ENCODE assay signal across 10 cellular contexts in genomic region chr17:38851434-38851833, GRCh38. TPM values are rescaled to one million over a fixed set of nuclear protein-coding genes. Genes with fewer than 3 reads are reported as not detected.
DNase-seq lines count a peak whose midpoint lies in the region; ATAC-seq and TF ChIP-seq lines count a peak whose summit lies in the region.
"Had no signal": no experiment of that assay in that cellular context is flagged by ENCODE, and none has a peak within 500 bp of the region (broad histone marks: within the 10 kb centered on the region; RNA-seq: fewer than 3 reads in every experiment).

No MANE protein-coding gene starts in this region.

- peaks cover 78% of the 10 kb centered on the region for H3F3A ChIP-seq in SK-N-SH (replicated peaks; ENCODE audit: insufficient read depth)

- H3K9me2 ChIP-seq in SK-N-SH = no peaks in the 10 kb centered on the region

- no peaks in the 10 kb centered on the region for H3K27me3 Mint-ChIP-seq in activated B cell treated with CpG ODN at 0.5 μM for 24 hours

- TF ChIP-seq EP300 in SK-N-SH (IDR thresholded peaks at IDR 0.05; ENCODE audit: borderline replicate concordance in 1 of 2, low read depth in 1 of 2, low read length in 1 of 2) = no peak

- H3K4me2 ChIP-seq in SK-N-SH = peak overlapping the region; percentile 97

- peak overlapping the region; percentile 100 for H3K27ac Mint-ChIP-seq in activated B cell treated with CpG ODN at 0.5 μM for 24 hours
- H3K27ac Mint-ChIP-seq in stimulated activated effector memory CD8-positive, alpha-beta T cell treated with anti-CD3 and anti-CD28 coated beads, Interleukin-12 subunit alpha, Interleukin-12 subunit beta, amount 100 ng/mL, for 72 hours = peak overlapping the region; percentile 100

- no peak overlapping the region for H2AFZ ChIP-seq in SK-N-SH (ENCODE audit: low read depth)

- H3K27me3 ChIP-seq in SK-N-SH (ENCODE audit: insufficient read depth) = no peaks in the 10 kb centered on the region
- H3K27me3 ChIP-seq: uterus had no signal

- H3K36me3 ChIP-seq in SK-N-SH (replicated peaks in 1 of 2; ENCODE audit: control insufficient read depth in 1 of 2, insufficient read depth in 2 of 2, low read length in 1 of 2) = peaks cover 46 to 56% of the 10 kb centered on the region in 2 experiments
- H3K36me3 ChIP-seq: uterus had no signal

- H3K79me2 ChIP-seq in SK-N-SH (ENCODE audit: insufficient read depth) = peaks cover 49% of the 10 kb centered on the region

- H3K9me3 Mint-ChIP-seq in activated B cell treated with CpG ODN at 0.5 μM for 24 hours = no peaks in the 10 kb centered on the region
- no peaks in the 10 kb centered on the region for H3K9me3 Mint-ChIP-seq in stimulated activated effector memory CD8-positive, alpha-beta T cell treated with anti-CD3 and anti-CD28 coated beads, Interleukin-12 subunit alpha, Interleukin-12 subunit beta, amount 100 ng/mL, for 72 hours

- H3K4me3 ChIP-seq in SK-N-SH (ENCODE audit: low read depth in 2 of 2, low read length in 1 of 2) (peak overlapping the region; percentile 74 to 91), iPS-11a (ENCODE audit: low read depth, low read length) (peak overlapping the region; percentile 99)

- intact Hi-C loops in activated B cell treated with CpG ODN at 0.5 μM for 24 hours (cut with micrococcal nuclease) = loop anchor here (5.0 kb wide), 1 partner anchor 1246 kb away; no protein-coding TSS in a partner anchor

- CTCF ChIA-PET in SK-N-SH (lab: Yijun Ruan, JAX) = interaction anchor here (0.8 kb wide), 1 partner anchor 313 kb away, joined by 3 read pairs; no protein-coding TSS in a partner anchor
- CTCF ChIA-PET in activated B cell treated with CpG ODN at 0.5 μM for 24 hours (lab: Charles Lee) = interaction anchor here (3.9 kb wide), 1 partner anchor 17 kb away, joined by 28 read pairs; the partner anchor contains the start of gene LASP1

- no peak for TF ChIP-seq RAD21 in SK-N-SH (IDR thresholded peaks at IDR 0.05; ENCODE audit: low read length)

- H4K20me1 ChIP-seq in SK-N-SH (ENCODE audit: insufficient read depth) = peaks cover 42% of the 10 kb centered on the region

- WGBS in SK-N-SH (ENCODE audit: low lambda C conversion rate) = 15% methylated on average over 2 of the region's 2 CpGs

- no peak for TF ChIP-seq CTCF in SK-N-SH (IDR thresholded peaks at IDR 0.05)
- TF ChIP-seq CTCF in activated B cell treated with CpG ODN at 0.5 μM for 24 hours (IDR thresholded peaks at IDR 0.05) = no peak

- H3K4me1 ChIP-seq in SK-N-SH (ENCODE audit: control insufficient read depth in 1 of 2, insufficient read depth in 2 of 2, low read depth in 1 of 2, low read length in 1 of 2) = peaks cover 17 to 20% of the 10 kb centered on the region in 2 experiments; a peak in 2 of 4 replicates
- H3K4me1 ChIP-seq: uterus had no signal

- H3K4me1 Mint-ChIP-seq in activated B cell treated with CpG ODN at 0.5 μM for 24 hours = peaks cover 43% of the 10 kb centered on the region
- peaks cover 51% of the 10 kb centered on the region for H3K4me1 Mint-ChIP-seq in stimulated activated effector memory CD8-positive, alpha-beta T cell treated with anti-CD3 and anti-CD28 coated beads, Interleukin-12 subunit alpha, Interleukin-12 subunit beta, amount 100 ng/mL, for 72 hours

- no peak for DNase-seq in SK-N-SH
- no peak for DNase-seq in activated B cell treated with CpG ODN at 0.5 μM for 24 hours
- no peak for DNase-seq in stimulated activated effector memory CD8-positive, alpha-beta T cell treated with anti-CD3 and anti-CD28 coated beads, Interleukin-12 subunit alpha, Interleukin-12 subunit beta, amount 100 ng/mL, for 72 hours (ENCODE audit: low spot score in 2 of 2)
- DNase-seq in amygdala (lab: John Stamatoyannopoulos, UW) = no peak
- no peak for DNase-seq in HUDEP-2 (lab: John Stamatoyannopoulos, UW; ENCODE audit: unreplicated experiment in 76 of 76)
- DNase-seq: T1000, uterus had no signal

- peak overlapping the region; percentile 99 for H3K4me3 Mint-ChIP-seq in activated B cell treated with CpG ODN at 0.5 μM for 24 hours
- H3K4me3 Mint-ChIP-seq in stimulated activated effector memory CD8-positive, alpha-beta T cell treated with anti-CD3 and anti-CD28 coated beads, Interleukin-12 subunit alpha, Interleukin-12 subunit beta, amount 100 ng/mL, for 72 hours = peak overlapping the region; percentile 100

- peaks cover 70% of the 10 kb centered on the region for H3K36me3 Mint-ChIP-seq in activated B cell treated with CpG ODN at 0.5 μM for 24 hours (ENCODE audit: low read depth)
- peaks cover 79% of the 10 kb centered on the region for H3K36me3 Mint-ChIP-seq in stimulated activated effector memory CD8-positive, alpha-beta T cell treated with anti-CD3 and anti-CD28 coated beads, Interleukin-12 subunit alpha, Interleukin-12 subunit beta, amount 100 ng/mL, for 72 hours

- H3K27ac ChIP-seq in SK-N-SH (ENCODE audit: low read depth in 2 of 2, low read length in 1 of 2) = peak overlapping the region in 1 of 2 experiments; percentile 96; a peak in 1 of 4 replicates
- H3K27ac ChIP-seq: uterus had no signal

- POLR2A ChIA-PET in SK-N-SH (lab: Yijun Ruan, JAX) = no interaction called here
- POLR2A ChIA-PET in activated B cell treated with CpG ODN at 0.5 μM for 24 hours (lab: Charles Lee) = interaction anchor here (2.0 to 9.3 kb wide), 5 partner anchors 10 to 48 kb away, joined by 5 to 370 read pairs (median 84); partner anchors contain the start of genes CWC25 and LASP1

- no peaks in the 10 kb centered on the region for H3K9me3 ChIP-seq in SK-N-SH
- H3K9me3 ChIP-seq: uterus had no signal

- ATAC-seq in SK-N-SH treated with all-trans-retinoic acid at 6 μM for 48 hours (no peak), activated B cell treated with CpG ODN at 0.5 μM for 24 hours (ENCODE audit: low read depth) (no peak), GM18873 (IDR thresholded peaks at IDR 0.05; ENCODE audit: low FRiP score, unreplicated experiment) (no peak)
- ATAC-seq in stimulated activated effector memory CD8-positive, alpha-beta T cell treated with anti-CD3 and anti-CD28 coated beads, Interleukin-12 subunit alpha, Interleukin-12 subunit beta, amount 100 ng/mL, for 72 hours = no peak

- H3K9ac ChIP-seq in SK-N-SH = peak overlapping the region; percentile 87

TF ChIP-seq in SK-N-SH, 30 proteins besides CTCF, POLR2A, EP300 and RAD21:
- 0 out of 2 replicates have a peak, but pooled peaks have one; percentile 17 for TF ChIP-seq MXI1 (IDR thresholded peaks at IDR 0.05; ENCODE audit: low read depth, low read length)
- TF ChIP-seq RXRA (IDR thresholded peaks at IDR 0.05; ENCODE audit: borderline replicate concordance, low read depth) = no peak
- no peak for TF ChIP-seq YY1 (IDR thresholded peaks at IDR 0.05; ENCODE audit: low read depth)
- TF ChIP-seq TAF1 (IDR thresholded peaks at IDR 0.05; ENCODE audit: borderline replicate concordance, low read depth, low read length) = no peak
TF ChIP-seq in SK-N-SH: peak in this region for 1.

TF ChIP-seq in SK-N-SH treated with all-trans-retinoic acid at 6 μM for 48 hours, 23 proteins besides CTCF, POLR2A, EP300 and RAD21:
- no peak for TF ChIP-seq ISL1 (CRISPR knock-in tag; IDR thresholded peaks at IDR 0.05)
- TF ChIP-seq ZNF70 (CRISPR knock-in tag; IDR thresholded peaks at IDR 0.05) = no peak
- no peak for TF ChIP-seq ESRRG (CRISPR knock-in tag; IDR thresholded peaks at IDR 0.05)
TF ChIP-seq in SK-N-SH treated with all-trans-retinoic acid at 6 μM for 48 hours: peak in this region for 0.

RNA-seq across cellular contexts. Expression of gene RPL23, which starts 2.1 kb away (rescaled TPM):
- 2,658 and 2,763 TPM in 2 replicates for polyA plus RNA-seq in SK-N-SH (2012; rRNA removed)
- polyA plus RNA-seq in SK-N-SH (2012; cell fraction: cytosol; rRNA removed) = 3,488 and 4,696 TPM in 2 replicates
- polyA plus RNA-seq in SK-N-SH (2012; cell fraction: nucleus; rRNA removed) = 540 and 582 TPM in 2 replicates
- 2,652 and 3,293 TPM in 2 replicates for total RNA-seq in activated B cell treated with CpG ODN at 0.5 μM for 24 hours

RNA-seq across cellular contexts. Expression of gene LASP1, which starts 18.4 kb away (rescaled TPM):
- polyA plus RNA-seq in SK-N-SH (2012; rRNA removed) = 79.7 and 102 TPM in 2 replicates
- polyA plus RNA-seq in SK-N-SH (2012; cell fraction: cytosol; rRNA removed) = 59.0 and 70.3 TPM in 2 replicates
- polyA plus RNA-seq in SK-N-SH (2012; cell fraction: nucleus; rRNA removed) = 88.9 and 142 TPM in 2 replicates
- 117 and 127 TPM in 2 replicates for total RNA-seq in activated B cell treated with CpG ODN at 0.5 μM for 24 hours

RNA-seq across cellular contexts. Expression of gene CWC25, which starts 26.3 kb away (rescaled TPM):
- polyA plus RNA-seq in SK-N-SH (2012; rRNA removed) = 15.6 and 21.2 TPM in 2 replicates
- polyA plus RNA-seq in SK-N-SH (2012; cell fraction: cytosol; rRNA removed) = 12.0 and 12.4 TPM in 2 replicates
- 63.5 and 64.6 TPM in 2 replicates for polyA plus RNA-seq in SK-N-SH (2012; cell fraction: nucleus; rRNA removed)
- total RNA-seq in activated B cell treated with CpG ODN at 0.5 μM for 24 hours = 35.6 and 38.3 TPM in 2 replicates

RNA-seq across cellular contexts. Expression of gene PIP4K2B, which starts 52.1 kb away (rescaled TPM):
- polyA plus RNA-seq in SK-N-SH (2012; rRNA removed) = 29.8 and 36.7 TPM in 2 replicates
- 21.0 and 29.3 TPM in 2 replicates for polyA plus RNA-seq in SK-N-SH (2012; cell fraction: cytosol; rRNA removed)
- 35.7 and 47.9 TPM in 2 replicates for polyA plus RNA-seq in SK-N-SH (2012; cell fraction: nucleus; rRNA removed)
- total RNA-seq in activated B cell treated with CpG ODN at 0.5 μM for 24 hours = 32.1 and 33.0 TPM in 2 replicates
